1 cellular context compared by ENCODE assay signal in the genomic region with DNA sequence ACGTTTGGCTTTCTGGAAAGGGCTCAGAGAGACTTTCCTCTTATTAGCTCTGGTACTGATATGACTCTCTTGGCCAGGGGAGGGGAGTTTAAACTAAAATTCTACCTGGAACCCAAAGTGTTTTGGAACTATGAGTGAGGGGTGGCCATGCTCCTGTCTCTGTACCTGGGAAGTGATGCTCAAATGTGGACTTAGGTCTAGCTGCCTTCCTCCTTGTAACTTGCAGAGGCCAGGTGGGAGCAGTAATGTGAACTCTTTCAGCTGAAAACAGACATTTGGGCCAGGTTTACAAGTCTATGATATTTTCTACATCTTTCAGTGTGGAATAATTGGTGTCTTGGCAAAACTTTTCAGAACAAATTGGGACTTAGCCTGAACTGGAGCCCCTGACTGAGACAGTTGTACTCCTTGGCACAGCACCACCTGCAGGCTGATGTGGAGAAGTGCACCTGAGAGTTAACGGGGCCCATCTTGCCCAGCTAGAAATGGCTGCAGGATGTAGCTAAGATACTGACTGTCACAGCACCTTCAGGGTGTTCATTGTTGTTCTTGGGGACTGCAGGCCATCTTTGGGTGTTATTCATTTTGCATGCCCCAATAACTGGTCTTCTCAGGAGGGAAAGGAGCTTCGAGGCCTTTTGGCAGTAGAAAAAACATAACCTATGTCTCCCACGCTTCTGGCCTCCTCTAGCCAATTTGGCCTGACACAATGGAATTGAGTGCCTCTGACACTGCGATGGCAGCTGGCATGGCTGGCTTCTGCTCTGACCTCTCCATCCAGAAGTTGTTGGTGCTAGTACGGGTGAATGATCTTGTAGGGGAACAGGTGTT.
TF ChIP-seq lines count a peak whose summit lies in the region.

No MANE protein-coding gene starts in this region.

TF ChIP-seq in K562, 482 proteins besides CTCF, POLR2A, EP300 and RAD21 (continued from another document):
- TF ChIP-seq YY1 (IDR thresholded peaks at IDR 0.05; ENCODE audit: borderline replicate concordance in 1 of 3, control insufficient read depth in 1 of 3, extremely low read depth in 1 of 3, insufficient read depth in 3 of 3, insufficient read length in 1 of 3, insufficient replicate concordance in 2 of 3, low read depth in 1 of 3, low read length in 2 of 3), result peak in 2 of 3 experiments; percentile 36 to 82
- no peak for TF ChIP-seq HEY1 (CRISPR knock-in tag; IDR thresholded peaks at IDR 0.05; ENCODE audit: borderline replicate concordance)
